ENCODE assay signal across 15 cellular contexts in genomic region chr21:41821756-41822431, GRCh38. TPM values are rescaled to one million over a fixed set of nuclear protein-coding genes. Genes with fewer than 3 reads are reported as not detected.
"Had no signal": no experiment of that assay in that cellular context is flagged by ENCODE, and none has a peak within 500 bp of the region (broad histone marks: within the 10 kb centered on the region; RNA-seq: fewer than 3 reads in every experiment).

No MANE protein-coding gene starts in this region.

- H3K27me3 Mint-ChIP-seq: central memory CD8-positive, alpha-beta T cell; dendritic cell treated with granulocyte-macrophage colony-stimulating factor and Interleukin-4, amounts not matched to agents 40 ng/mL and 50 ng/mL, for 4 days; effector memory CD8-positive, alpha-beta T cell had no signal

- H3K4me3 Mint-ChIP-seq: central memory CD8-positive, alpha-beta T cell; dendritic cell treated with granulocyte-macrophage colony-stimulating factor and Interleukin-4, amounts not matched to agents 40 ng/mL and 50 ng/mL, for 4 days; effector memory CD8-positive, alpha-beta T cell; mesothelial cell of epicardium; T-helper 1 cell treated with Interleukin-12 subunit alpha and Interleukin-12 subunit beta and Interleukin-4 antibody, amounts not matched to agents 30 μg/mL and 1 μg/mL, for 36 hours had no signal

- H3K27me3 ChIP-seq: body of pancreas, hepatocyte, neutrophil, upper lobe of right lung had no signal

- H3K4me1 Mint-ChIP-seq: central memory CD8-positive, alpha-beta T cell had no signal

- H3K9me3 ChIP-seq: body of pancreas, neutrophil, upper lobe of right lung had no signal

- H3K27ac ChIP-seq: body of pancreas, hepatocyte, neutrophil, upper lobe of right lung had no signal

- H3K27ac Mint-ChIP-seq: dendritic cell treated with granulocyte-macrophage colony-stimulating factor and Interleukin-4, amounts not matched to agents 40 ng/mL and 50 ng/mL, for 4 days; effector memory CD8-positive, alpha-beta T cell; mesothelial cell of epicardium; T-helper 1 cell treated with Interleukin-12 subunit alpha and Interleukin-12 subunit beta and Interleukin-4 antibody, amounts not matched to agents 30 μg/mL and 1 μg/mL, for 36 hours had no signal

- H3K9me3 Mint-ChIP-seq: central memory CD8-positive, alpha-beta T cell; dendritic cell treated with granulocyte-macrophage colony-stimulating factor and Interleukin-4, amounts not matched to agents 40 ng/mL and 50 ng/mL, for 4 days; effector memory CD8-positive, alpha-beta T cell; mesothelial cell of epicardium; T-helper 1 cell treated with Interleukin-12 subunit alpha and Interleukin-12 subunit beta and Interleukin-4 antibody, amounts not matched to agents 30 μg/mL and 1 μg/mL, for 36 hours had no signal

- H3K4me3 ChIP-seq: body of pancreas, hepatocyte, upper lobe of right lung had no signal

- DNase-seq: activated CD4-positive, alpha-beta T cell treated with anti-CD3 and anti-CD28 coated beads, Interleukin-2, amount 50 U/mL, for 4 hours; activated T-cell treated with anti-CD3 and anti-CD28 coated beads, Interleukin-2, amount 50 U/mL, for 1 hour; body of pancreas; effector memory CD8-positive, alpha-beta T cell; erythroblast; small intestine; stimulated activated naive CD4-positive, alpha-beta T cell treated with Interleukin-2 at 50 U/mL for 16 hours had no signal

RNA-seq across cellular contexts. Expression of gene RIPK4, which starts 55.0 kb away (rescaled TPM):
- total RNA-seq: myocyte had no signal
